ENCODE assay signal across 8 cellular contexts in the genomic region with DNA sequence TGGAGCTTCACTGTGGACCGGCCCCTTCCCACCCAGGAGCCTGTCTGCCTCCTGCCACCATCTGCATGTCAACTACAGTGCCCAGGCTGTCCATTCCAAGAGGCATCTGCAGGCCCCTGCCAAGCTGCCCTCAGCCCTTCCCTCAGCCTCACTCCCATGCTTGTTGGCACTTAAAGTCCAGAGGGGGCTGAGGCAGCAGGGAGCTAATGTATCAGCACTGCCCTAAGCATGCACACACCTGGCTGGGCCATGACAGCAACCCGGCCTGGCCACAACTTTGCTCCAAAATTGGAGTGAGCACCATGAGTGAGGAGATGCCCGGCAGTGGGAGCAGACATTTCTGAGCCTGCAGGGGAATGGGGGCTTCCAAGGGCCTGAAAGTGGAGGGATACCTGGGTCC.
"Had no signal": no experiment of that assay in that cellular context is flagged by ENCODE, and none has a peak within 500 bp of the region (broad histone marks: within the 10 kb centered on the region; RNA-seq: fewer than 3 reads in every experiment).

No MANE protein-coding gene starts in this region.

- ATAC-seq: GM12878 had no signal

- H3K4me3 ChIP-seq: GM12878 had no signal

- FAIRE-seq: G401.6, GM12878, GM12891, GM12892, GM18507, GM19239 had no signal

- DNase-seq: GDM1, GF-D8 had no signal
